ENCODE assay signal across 8 cellular contexts in genomic region chr10:11986593-11987216, GRCh38. TPM values are rescaled to one million over a fixed set of nuclear protein-coding genes. Genes with fewer than 3 reads are reported as not detected.
DNase-seq lines count a peak whose midpoint lies in the region; ATAC-seq and TF ChIP-seq lines count a peak whose summit lies in the region.

No MANE protein-coding gene starts in this region.

- no peaks in the 10 kb centered on the region for H4K20me1 ChIP-seq in HCT116 (ENCODE audit: insufficient read depth)

- H3K27ac ChIP-seq in HCT116 (ENCODE audit: low read depth, low read length), result no peak overlapping the region; the same call in 1 of the 2 replicates
- no peak overlapping the region for H3K27ac ChIP-seq in lung (ENCODE audit: low read depth in 1 of 2, low read length in 1 of 2)

- H3K9ac ChIP-seq in HCT116 (ENCODE audit: low read length), result peak overlapping the region; percentile 9

- no peak overlapping the region for H3K4me3 Mint-ChIP-seq in CD14-positive monocyte
- H3K4me3 Mint-ChIP-seq in activated CD4-positive, alpha-beta memory T cell treated with anti-CD3 and anti-CD28 coated beads for 36 hours, result no peak overlapping the region

- no peak overlapping the region for H2AFZ ChIP-seq in HCT116 (ENCODE audit: low read depth, low read length, poor library complexity, severe bottlenecking)

- ATAC-seq in HCT116, result peak; percentile 77
- no peak for ATAC-seq in lung (ENCODE audit: insufficient read depth, low FRiP score)

- peak overlapping the region; percentile 17; the same call in 1 of the 2 replicates for H3K4me2 ChIP-seq in HCT116 (ENCODE audit: low read length)

- TF ChIP-seq CTCF in CD14-positive monocyte (IDR thresholded peaks at IDR 0.05), result peak; percentile 95
- peak; percentile 76 to 92 (median 90) for TF ChIP-seq CTCF in HCT116 (IDR thresholded peaks at IDR 0.05 in 2 of 3, conservative IDR thresholded peaks at IDR 0.05 in 1 of 3; ENCODE audit: borderline replicate concordance in 1 of 3, insufficient read depth in 1 of 3, low read depth in 2 of 3, low read length in 2 of 3)
- peak; percentile 73 for TF ChIP-seq CTCF in lung (IDR thresholded peaks at IDR 0.05; ENCODE audit: control extremely low read depth, extremely low read depth)

- TF ChIP-seq POLR2A in HCT116 (IDR thresholded peaks at IDR 0.05; ENCODE audit: borderline replicate concordance, extremely low read depth, insufficient read depth, insufficient read length), result no peak

- no TSS peak for BruUV-seq in HCT116 (replicated peaks; lab: Mats Ljungman, UMichigan)

- H3K9me3 Mint-ChIP-seq in CD14-positive monocyte, result no peaks in the 10 kb centered on the region
- no peaks in the 10 kb centered on the region for H3K9me3 Mint-ChIP-seq in activated CD4-positive, alpha-beta memory T cell treated with anti-CD3 and anti-CD28 coated beads for 36 hours

- H3K4me1 ChIP-seq in HCT116 (ENCODE audit: control insufficient read depth in 1 of 2, insufficient read depth in 2 of 2, low read length in 2 of 2) (peaks cover 0 to 16% of the 10 kb centered on the region in 2 experiments; a peak in 2 of 4 replicates), lung (ENCODE audit: control insufficient read depth in 2 of 2, insufficient read depth in 2 of 2, low read length in 2 of 2) (no peaks in the 10 kb centered on the region)

- no peaks in the 10 kb centered on the region for H3K27me3 Mint-ChIP-seq in CD14-positive monocyte (ENCODE audit: low read depth in 3 of 3)
- no peaks in the 10 kb centered on the region for H3K27me3 Mint-ChIP-seq in activated CD4-positive, alpha-beta memory T cell treated with anti-CD3 and anti-CD28 coated beads for 36 hours

- no peaks in the 10 kb centered on the region for H3K9me2 ChIP-seq in HCT116 (ENCODE audit: insufficient read depth)

- H3K4me1 Mint-ChIP-seq in CD14-positive monocyte, result peaks cover 4% of the 10 kb centered on the region
- peaks cover 4% of the 10 kb centered on the region for H3K4me1 Mint-ChIP-seq in activated CD4-positive, alpha-beta memory T cell treated with anti-CD3 and anti-CD28 coated beads for 36 hours (ENCODE audit: low read depth)

- H3K9me3 ChIP-seq in HCT116 (ENCODE audit: control insufficient read depth in 1 of 2, insufficient read depth in 1 of 2, low read depth in 1 of 2, low read length in 2 of 2) (no peaks in the 10 kb centered on the region), lung (ENCODE audit: control insufficient read depth in 2 of 2, insufficient read depth in 1 of 2, low read length in 1 of 2) (peaks cover 0 to 1% of the 10 kb centered on the region in 2 donors)

- no peak for DNase-seq in CD14-positive monocyte (ENCODE audit: low spot score)
- DNase-seq in HCT116 (ENCODE audit: low read depth, low spot score), result peak; percentile 79
- peak; percentile 44 for DNase-seq in NCI-H748 (lab: John Stamatoyannopoulos, UW; ENCODE audit: unreplicated experiment)
- DNase-seq in activated CD4-positive, alpha-beta memory T cell treated with anti-CD3 and anti-CD28 coated beads for 36 hours, result peak; percentile 81
- DNase-seq in effector CD8-positive, alpha-beta T cell (lab: John Stamatoyannopoulos, UW), result peak; percentile 52
- peak; percentile 64 for DNase-seq in lung (ENCODE audit: low spot score)
- DNase-seq in stimulated activated CD8-positive, alpha-beta memory T cell treated with anti-CD3 and anti-CD28 coated beads, Interleukin-12 subunit alpha, Interleukin-12 subunit beta, amount 100 ng/mL, for 24 hours (ENCODE audit: extremely low read depth), result peak; percentile 31
- no peak for DNase-seq in NCI-H187 treated with DMSO at 0.1 percent for 48 hours (lab: John Stamatoyannopoulos, UW)

- POLR2A ChIA-PET in HCT116 (lab: Charles Lee), result interaction anchor here (1.0 kb wide), 2 partner anchors 104 to 106 kb away, joined by 3 to 5 read pairs; no protein-coding TSS in a partner anchor
- POLR2A ChIA-PET in activated CD4-positive, alpha-beta memory T cell treated with anti-CD3 and anti-CD28 coated beads for 36 hours (lab: Charles Lee), result no interaction called here

- H3K36me3 ChIP-seq in HCT116 (ENCODE audit: control insufficient read depth in 1 of 2, insufficient read depth in 2 of 2, low read length in 2 of 2), result peaks cover 0 to 4% of the 10 kb centered on the region in 2 experiments; a peak in 1 of 4 replicates
- peaks cover 3 to 14% of the 10 kb centered on the region in 2 donors for H3K36me3 ChIP-seq in lung (ENCODE audit: control insufficient read depth in 2 of 2, insufficient read depth in 2 of 2, low read length in 2 of 2)

- TF ChIP-seq RAD21 in HCT116 (IDR thresholded peaks at IDR 0.05; ENCODE audit: low read depth), result peak; percentile 98

- CTCF ChIA-PET in HCT116 (lab: Charles Lee), result interaction anchor here (0.6 to 3.6 kb wide), 29 partner anchors 9 to 1113 kb away, joined by 3 to 76 read pairs (median 4); partner anchors contain the start of genes OPTN and UPF2
- CTCF ChIA-PET in activated CD4-positive, alpha-beta memory T cell treated with anti-CD3 and anti-CD28 coated beads for 36 hours (lab: Charles Lee), result interaction anchor here (0.6 to 2.8 kb wide), 26 partner anchors 7 to 234 kb away, joined by 3 to 18 read pairs (median 4); partner anchors contain the start of gene NUDT5

- H3K36me3 Mint-ChIP-seq in CD14-positive monocyte, result peaks cover 48 to 76% of the 10 kb centered on the region in 2 donors
- H3K36me3 Mint-ChIP-seq in activated CD4-positive, alpha-beta memory T cell treated with anti-CD3 and anti-CD28 coated beads for 36 hours, result peaks cover 22% of the 10 kb centered on the region

- RAD21 ChIA-PET in HCT116 (lab: Charles Lee; ENCODE audit: low non-redundant PET in 1 of 2, low total read pairs in 2 of 2, uncharacterized antibody in 2 of 2, unreplicated experiment in 2 of 2), result interaction anchor here (0.7 to 2.0 kb wide), 4 partner anchors 106 to 229 kb away, joined by 3 to 6 read pairs (median 4); no protein-coding TSS in a partner anchor

- H3K4me3 ChIP-seq in HCT116 (replicated peaks in 1 of 2; ENCODE audit: low read depth in 1 of 2, low read length in 2 of 2) (no peak overlapping the region), lung (no peak overlapping the region)

- H3K79me2 ChIP-seq in HCT116 (ENCODE audit: insufficient read depth, low read length), result peaks cover 11% of the 10 kb centered on the region; the same call in 1 of the 2 replicates

- H3K27me3 ChIP-seq in HCT116 (ENCODE audit: insufficient read depth, low read length) (no peaks in the 10 kb centered on the region), lung (ENCODE audit: control insufficient read depth, insufficient read depth) (no peaks in the 10 kb centered on the region)

- WGBS in lung, 2 donors, result 42 to 48% methylated on average over 7 of the region's 7 CpGs

- intact Hi-C loops in CD14-positive monocyte (cut with micrococcal nuclease), result loop anchor here in 1 of 2 donors (5.0 kb wide), 1 partner anchor 199 kb away; no protein-coding TSS in a partner anchor
- intact Hi-C loops in HCT116 (cut with micrococcal nuclease), result loop anchor here (1.0 to 5.0 kb wide), 4 partner anchors 105 to 469 kb away; no protein-coding TSS in a partner anchor
- intact Hi-C loops in activated CD4-positive, alpha-beta memory T cell treated with anti-CD3 and anti-CD28 coated beads for 36 hours (cut with micrococcal nuclease), result loop anchor here (1.0 kb wide), 2 partner anchors 167 to 203 kb away; no protein-coding TSS in a partner anchor

- no peak overlapping the region for H3K27ac Mint-ChIP-seq in CD14-positive monocyte
- H3K27ac Mint-ChIP-seq in activated CD4-positive, alpha-beta memory T cell treated with anti-CD3 and anti-CD28 coated beads for 36 hours, result no peak overlapping the region

TF ChIP-seq in HCT116, 20 proteins besides CTCF, POLR2A, EP300 and RAD21:
- TF ChIP-seq CBX3 (IDR thresholded peaks at IDR 0.05; ENCODE audit: low read depth) (no peak), JUND (IDR thresholded peaks at IDR 0.05) (no peak), SP1 (IDR thresholded peaks at IDR 0.05; ENCODE audit: low read depth) (no peak), YY1 (IDR thresholded peaks at IDR 0.05; ENCODE audit: extremely low read depth, insufficient replicate concordance, low read depth, low read length) (no peak), CEBPB (IDR thresholded peaks at IDR 0.05; ENCODE audit: low read depth) (no peak), EZH2phosphoT487 (IDR thresholded peaks at IDR 0.05; ENCODE audit: borderline replicate concordance) (no peak), EGR1 (IDR thresholded peaks at IDR 0.05; ENCODE audit: low read depth) (no peak), MAX (IDR thresholded peaks at IDR 0.05) (no peak)

RNA-seq across cellular contexts. Expression of gene UPF2, which starts 55.9 kb away (rescaled TPM):
- polyA plus RNA-seq in CD14-positive monocyte (1 to 10 TPM; 2.7 to 4.3 TPM), lung (10 to 100 TPM in 1 of 2 donors, 1 to 10 TPM in 1; 7.4 to 10.9 TPM)
- total RNA-seq in HCT116 (2021; ENCODE audit: unreplicated experiment) (27.3 TPM), lung (10 to 100 TPM; 15.7 to 36.4 TPM)
- 9.7 and 12.2 TPM in 2 replicates for polyA plus RNA-seq in HCT116 (2012)
- total RNA-seq in activated CD4-positive, alpha-beta memory T cell treated with anti-CD3 and anti-CD28 coated beads for 36 hours, result 10 to 100 TPM; 29.5 to 32.0 TPM

Comparison
In these comparisons a context has a peak if more than half of its experiments do, and no peak if none do; other contexts are left out.
1. DNase-seq: peak in HCT116 (single experiment), NCI-H748 (single experiment), activated CD4-positive, alpha-beta memory T cell treated with anti-CD3 and anti-CD28 coated beads for 36 hours (single experiment), effector CD8-positive, alpha-beta T cell (single experiment), lung (single experiment) and stimulated activated CD8-positive, alpha-beta memory T cell treated with anti-CD3 and anti-CD28 coated beads, Interleukin-12 subunit alpha, Interleukin-12 subunit beta, amount 100 ng/mL, for 24 hours (single experiment); none in CD14-positive monocyte (single experiment) and NCI-H187 treated with DMSO at 0.1 percent for 48 hours (single experiment).
2. Peak in every context shown above with its lines, with median percentiles within 50 percentile points of each other: CTCF ChIP-seq.